11 cellular contexts compared by ENCODE assay signal in the genomic region with DNA sequence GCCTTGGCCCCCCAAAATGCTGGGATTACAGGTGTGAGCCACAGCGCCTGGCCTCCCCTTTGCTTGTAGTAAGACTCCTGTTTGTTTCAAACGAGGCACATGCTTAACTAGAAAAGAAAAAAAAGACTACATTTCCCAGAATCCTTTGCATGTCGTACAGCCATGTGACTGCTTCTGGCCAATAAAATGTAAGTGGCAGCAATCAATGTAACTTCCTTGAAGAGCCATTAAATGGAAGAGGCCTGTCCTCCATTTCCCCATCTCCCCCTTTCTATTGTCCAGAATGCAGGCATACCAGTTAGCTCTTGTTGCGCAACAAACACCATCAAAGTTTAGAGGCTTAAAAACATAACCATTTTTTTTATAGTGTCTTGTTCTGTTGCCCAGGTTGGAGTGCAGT. TPM values are rescaled to one million over a fixed set of nuclear protein-coding genes. Genes with fewer than 3 reads are reported as not detected.
DNase-seq lines count a peak whose midpoint lies in the region; ATAC-seq and TF ChIP-seq lines count a peak whose summit lies in the region.
"Had no signal": no experiment of that assay in that cellular context is flagged by ENCODE, and none has a peak within 500 bp of the region (broad histone marks: within the 10 kb centered on the region; RNA-seq: fewer than 3 reads in every experiment).

No MANE protein-coding gene starts in this region.

- H3K4me3 ChIP-seq in Karpas-422 (ENCODE audit: low read length) (no peak overlapping the region), SU-DHL-6 (ENCODE audit: insufficient read depth, low read length, poor library complexity, severe bottlenecking) (no peak overlapping the region)
- H3K4me3 ChIP-seq: MG63, smooth muscle cell had no signal

- H3K4me1 ChIP-seq in Karpas-422 (ENCODE audit: low read length): no peaks in the 10 kb centered on the region

- DNase-seq in NCI-H2029 (lab: John Stamatoyannopoulos, UW): peak; percentile 25
- DNase-seq in NCI-H2029 treated with DMSO at 0.1 percent for 48 hours (lab: John Stamatoyannopoulos, UW): no peak
- DNase-seq in Karpas-422: peak; percentile 81
- peak; percentile 54 for DNase-seq in iris pigment epithelial cell (ENCODE audit: low read depth)
- no peak for DNase-seq in NCI-H146 treated with DMSO at 0.1 percent for 48 hours (lab: John Stamatoyannopoulos, UW; ENCODE audit: unreplicated experiment)
- DNase-seq in activated CD4-positive, alpha-beta T cell treated with anti-CD3 and anti-CD28 coated beads, Interleukin-2, amount 50 U/mL, for 48 hours: no peak
- DNase-seq: glutamatergic neuron, MG63 had no signal

- no peak overlapping the region for H3K27ac ChIP-seq in Karpas-422 (ENCODE audit: low read length)
- no peak overlapping the region for H3K27ac ChIP-seq in SU-DHL-6 (ENCODE audit: low read depth, low read length)

- H3K4me2 ChIP-seq in Karpas-422 (ENCODE audit: low read depth, low read length, poor library complexity, severe bottlenecking): no peak overlapping the region
- no peak overlapping the region for H3K4me2 ChIP-seq in SU-DHL-6 (ENCODE audit: low read depth, low read length, poor library complexity, severe bottlenecking)
- H3K4me2 ChIP-seq: smooth muscle cell had no signal

- H3K9me3 ChIP-seq in Karpas-422 (ENCODE audit: low read length): 0 out of 2 replicates have a peak, but pooled peaks cover 5% of the 10 kb centered on the region
- peaks cover 6% of the 10 kb centered on the region; the same call in 1 of the 2 replicates for H3K9me3 ChIP-seq in SU-DHL-6 (ENCODE audit: insufficient read depth, low read length)
- H3K9me3 ChIP-seq: MG63 had no signal

- no peaks in the 10 kb centered on the region for H3K27me3 ChIP-seq in Karpas-422 (ENCODE audit: low read length)
- H3K27me3 ChIP-seq in SU-DHL-6 (ENCODE audit: low read length): no peaks in the 10 kb centered on the region

- H3F3A ChIP-seq in SU-DHL-6 (ENCODE audit: insufficient read depth): no peaks in the 10 kb centered on the region

- H3K79me2 ChIP-seq in Karpas-422 (ENCODE audit: low read length): no peaks in the 10 kb centered on the region
- no peaks in the 10 kb centered on the region for H3K79me2 ChIP-seq in SU-DHL-6 (ENCODE audit: insufficient read depth, low read length)

- no peak for ATAC-seq in GM21576 (IDR thresholded peaks at IDR 0.05; ENCODE audit: unreplicated experiment)

- H3K9me2 ChIP-seq in Karpas-422 (replicated peaks; ENCODE audit: insufficient read depth, low read length) (no peaks in the 10 kb centered on the region), SU-DHL-6 (replicated peaks; ENCODE audit: insufficient read depth, low read length) (no peaks in the 10 kb centered on the region)

- H4K20me1 ChIP-seq in Karpas-422 (ENCODE audit: insufficient read depth, low read depth, low read length) (no peaks in the 10 kb centered on the region), SU-DHL-6 (ENCODE audit: low read depth, low read length) (no peaks in the 10 kb centered on the region)

- H2AFZ ChIP-seq in Karpas-422 (ENCODE audit: low read length) (0 out of 2 replicates have a peak overlapping the region, but pooled peaks have one; percentile 75), SU-DHL-6 (ENCODE audit: low read depth, low read length, severe bottlenecking) (peak overlapping the region; percentile 48)

- H3K9ac ChIP-seq in Karpas-422 (ENCODE audit: low read length): no peak overlapping the region
- no peak overlapping the region for H3K9ac ChIP-seq in SU-DHL-6 (ENCODE audit: low read length)

- no peaks in the 10 kb centered on the region for H3K36me3 ChIP-seq in Karpas-422 (ENCODE audit: insufficient read depth, low read length)
- no peaks in the 10 kb centered on the region for H3K36me3 ChIP-seq in SU-DHL-6 (ENCODE audit: low read length)
- H3K36me3 ChIP-seq: MG63 had no signal

- no peak for TF ChIP-seq CTCF in SU-DHL-6 (IDR thresholded peaks at IDR 0.05; ENCODE audit: insufficient read depth, low read length, poor library complexity, severe bottlenecking)

RNA-seq across cellular contexts. Expression of a gene that starts 10.4 kb away (rescaled TPM):
- not detected in 2 replicates for total RNA-seq in Karpas-422 (2014; rRNA removed; shearing (Covaris generic); ENCODE audit: low replicate concordance)
- total RNA-seq: smooth muscle cell had no signal

RNA-seq across cellular contexts. Expression of a gene that starts 30.3 kb away (rescaled TPM):
- total RNA-seq in Karpas-422 (2014; rRNA removed; shearing (Covaris generic); ENCODE audit: low replicate concordance): not detected in 2 replicates
- total RNA-seq: smooth muscle cell had no signal

RNA-seq across cellular contexts. Expression of a gene that starts 36.7 kb away (rescaled TPM):
- 0.47 and 1.6 TPM in 2 replicates for total RNA-seq in Karpas-422 (2014; rRNA removed; shearing (Covaris generic); ENCODE audit: low replicate concordance)

RNA-seq across cellular contexts. Expression of a gene that starts 40.3 kb away (rescaled TPM):
- not detected in 2 replicates for total RNA-seq in Karpas-422 (2014; rRNA removed; shearing (Covaris generic); ENCODE audit: low replicate concordance)

Comparison
In these comparisons a context has a peak if more than half of its experiments do, and no peak if none do; other contexts are left out.
1. DNase-seq: peak in NCI-H2029 (single experiment), Karpas-422 (single experiment) and iris pigment epithelial cell (single experiment); none in NCI-H2029 treated with DMSO at 0.1 percent for 48 hours (single experiment), NCI-H146 treated with DMSO at 0.1 percent for 48 hours (single experiment) and activated CD4-positive, alpha-beta T cell treated with anti-CD3 and anti-CD28 coated beads, Interleukin-2, amount 50 U/mL, for 48 hours (0 of 2).